In genomic region chr11:119091083-119091650, GRCh38 we compare ENCODE assay signal across 13 cellular contexts. TPM values are rescaled to one million over a fixed set of nuclear protein-coding genes. Genes with fewer than 3 reads are reported as not detected.
A peak's percentile ranks its signal among the peaks of the same experiment; 100 is the strongest.
DNase-seq lines count a peak whose midpoint lies in the region; ATAC-seq and TF ChIP-seq lines count a peak whose summit lies in the region.
"Had no signal": no experiment of that assay in that cellular context is flagged by ENCODE, and none has a peak within 500 bp of the region (broad histone marks: within the 10 kb centered on the region; RNA-seq: fewer than 3 reads in every experiment).

No MANE protein-coding gene starts in this region.

- ATAC-seq in activated T-helper 17 cell treated with anti-CD3 and anti-CD28 coated beads, Interleukin-2, amount 50 U/mL, for 72 hours (replicated peaks): no peak
- ATAC-seq in GM21447 (IDR thresholded peaks at IDR 0.05; ENCODE audit: unreplicated experiment): no peak
- no peak for ATAC-seq in GM18517 (IDR thresholded peaks at IDR 0.05; ENCODE audit: unreplicated experiment)
- ATAC-seq: stimulated activated memory B cell treated with anti-CD40 and anti-IgM and Interleukin-4, amounts not matched to agents 10 μg/mL and 1 μg/mL and 100 μg/mL, for 72 hours had no signal

- H3K4me1 Mint-ChIP-seq in activated T-helper 17 cell treated with anti-CD3 and anti-CD28 coated beads, Interleukin-2, amount 50 U/mL, for 72 hours: peaks cover 11% of the 10 kb centered on the region

- H3K4me3 Mint-ChIP-seq in activated T-helper 17 cell treated with anti-CD3 and anti-CD28 coated beads, Interleukin-2, amount 50 U/mL, for 72 hours: peak overlapping the region; percentile 93
- H3K4me3 Mint-ChIP-seq: activated naive CD4-positive, alpha-beta T cell treated with anti-CD3 and anti-CD28 coated beads for 36 hours; memory B cell; stimulated activated memory B cell treated with anti-CD40 and anti-IgM and Interleukin-4, amounts not matched to agents 10 μg/mL and 1 μg/mL and 100 μg/mL, for 72 hours had no signal

- DNase-seq in DMS 273 treated with DMSO at 0.1 percent for 48 hours (lab: John Stamatoyannopoulos, UW) (peak; percentile 25), NCI-H345 (lab: John Stamatoyannopoulos, UW) (no peak)
- DNase-seq: activated CD4-positive, alpha-beta T cell treated with anti-CD3 and anti-CD28 coated beads for 4 hours; activated naive CD4-positive, alpha-beta T cell treated with anti-CD3 and anti-CD28 coated beads for 36 hours; CD4-positive, CD25-positive, alpha-beta regulatory T cell; cerebellar nuclear complex; esophagus squamous epithelium had no signal

- H3K27ac Mint-ChIP-seq in activated T-helper 17 cell treated with anti-CD3 and anti-CD28 coated beads, Interleukin-2, amount 50 U/mL, for 72 hours: no peak overlapping the region
- H3K27ac Mint-ChIP-seq: CD4-positive, CD25-positive, alpha-beta regulatory T cell; memory B cell; stimulated activated memory B cell treated with anti-CD40 and anti-IgM and Interleukin-4, amounts not matched to agents 10 μg/mL and 1 μg/mL and 100 μg/mL, for 72 hours had no signal

- no peak for TF ChIP-seq CTCF in 22Rv1 (IDR thresholded peaks at IDR 0.05)

- peaks cover 52% of the 10 kb centered on the region for H3K36me3 Mint-ChIP-seq in activated T-helper 17 cell treated with anti-CD3 and anti-CD28 coated beads, Interleukin-2, amount 50 U/mL, for 72 hours (ENCODE audit: low read depth)
- H3K36me3 Mint-ChIP-seq: memory B cell had no signal

- H3K27me3 Mint-ChIP-seq in activated T-helper 17 cell treated with anti-CD3 and anti-CD28 coated beads, Interleukin-2, amount 50 U/mL, for 72 hours: no peaks in the 10 kb centered on the region
- H3K27me3 Mint-ChIP-seq: CD4-positive, CD25-positive, alpha-beta regulatory T cell; memory B cell; stimulated activated memory B cell treated with anti-CD40 and anti-IgM and Interleukin-4, amounts not matched to agents 10 μg/mL and 1 μg/mL and 100 μg/mL, for 72 hours had no signal

- H3K27ac ChIP-seq in 22Rv1: peak overlapping the region; percentile 99
- H3K27ac ChIP-seq: esophagus squamous epithelium had no signal

- no peaks in the 10 kb centered on the region for H3K9me3 Mint-ChIP-seq in activated T-helper 17 cell treated with anti-CD3 and anti-CD28 coated beads, Interleukin-2, amount 50 U/mL, for 72 hours
- H3K9me3 Mint-ChIP-seq: activated naive CD4-positive, alpha-beta T cell treated with anti-CD3 and anti-CD28 coated beads for 36 hours; CD4-positive, CD25-positive, alpha-beta regulatory T cell; memory B cell; stimulated activated memory B cell treated with anti-CD40 and anti-IgM and Interleukin-4, amounts not matched to agents 10 μg/mL and 1 μg/mL and 100 μg/mL, for 72 hours had no signal

RNA-seq across cellular contexts. Expression of gene HMBS, which starts 6.5 kb away (rescaled TPM):
- total RNA-seq in activated T-helper 17 cell treated with anti-CD3 and anti-CD28 coated beads, Interleukin-2, amount 50 U/mL, for 72 hours: 10 to 100 TPM; 15.7 to 26.3 TPM

RNA-seq across cellular contexts. Expression of gene DPAGT1, which starts 10.5 kb away (rescaled TPM):
- 10 to 100 TPM; 57.6 to 85.7 TPM for total RNA-seq in activated T-helper 17 cell treated with anti-CD3 and anti-CD28 coated beads, Interleukin-2, amount 50 U/mL, for 72 hours

RNA-seq across cellular contexts. Expression of gene C2CD2L, which starts 16.0 kb away (rescaled TPM):
- 10 to 100 TPM; 16.5 to 26.4 TPM for total RNA-seq in activated T-helper 17 cell treated with anti-CD3 and anti-CD28 coated beads, Interleukin-2, amount 50 U/mL, for 72 hours

RNA-seq across cellular contexts. Expression of gene VPS11, which starts 23.5 kb away (rescaled TPM):
- 10 to 100 TPM; 31.7 to 33.7 TPM for total RNA-seq in activated T-helper 17 cell treated with anti-CD3 and anti-CD28 coated beads, Interleukin-2, amount 50 U/mL, for 72 hours

RNA-seq across cellular contexts. Expression of gene HINFP, which starts 30.2 kb away (rescaled TPM):
- total RNA-seq in activated T-helper 17 cell treated with anti-CD3 and anti-CD28 coated beads, Interleukin-2, amount 50 U/mL, for 72 hours: 10 to 100 TPM; 41.6 to 47.5 TPM
